8 cellular contexts compared by ENCODE assay signal in the genomic region with DNA sequence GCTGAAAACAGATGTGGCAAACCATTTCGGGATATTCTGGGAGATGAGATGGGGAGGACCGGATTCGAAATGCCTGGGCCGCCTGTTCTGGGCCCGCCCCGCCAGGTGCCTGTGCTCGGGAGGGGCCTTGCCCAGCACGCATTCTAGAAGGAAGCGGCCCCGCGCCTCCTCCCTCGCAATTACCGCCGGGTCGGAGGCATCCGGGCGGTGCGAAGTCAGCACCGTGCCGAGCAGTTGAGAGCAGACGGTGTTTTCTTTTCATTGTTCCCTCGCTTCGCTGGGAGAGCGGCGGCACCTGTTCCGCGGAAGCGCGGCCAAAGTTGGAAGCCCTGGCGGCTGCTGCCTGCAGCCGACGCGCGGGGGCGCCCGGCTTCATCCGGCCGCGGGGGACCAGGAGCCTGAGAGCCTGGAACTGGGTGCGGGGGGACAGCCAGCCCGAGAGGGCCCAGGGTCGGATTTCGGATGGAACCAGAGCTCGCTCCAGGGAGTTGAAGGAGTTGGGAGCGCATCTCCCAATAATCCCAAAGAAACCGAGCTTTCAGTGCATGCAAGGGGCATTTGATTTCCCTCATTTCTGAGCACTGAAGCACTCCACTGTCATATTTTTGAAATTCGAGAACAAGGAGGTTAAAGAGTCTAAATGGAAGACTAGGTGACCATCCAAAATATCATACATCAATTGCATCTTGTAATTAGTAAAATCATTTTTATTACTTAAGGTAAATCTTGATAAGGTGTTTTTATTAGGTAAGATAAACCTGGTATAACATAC.
DNase-seq lines count a peak whose midpoint lies in the region; ATAC-seq, FAIRE-seq and TF ChIP-seq lines count a peak whose summit lies in the region.

No MANE protein-coding gene starts in this region.

- H3K4me1 ChIP-seq in mammary epithelial cell (ENCODE audit: insufficient read depth, low read length) (peaks cover 3% of the 10 kb centered on the region), kidney (ENCODE audit: control insufficient read depth in 1 of 2, insufficient read depth in 1 of 2, low read depth in 1 of 2, low read length in 2 of 2) (no peaks in the 10 kb centered on the region)

- peak overlapping the region; percentile 4 for H2AFZ ChIP-seq in mammary epithelial cell (ENCODE audit: low read depth, low read length)

- in situ Hi-C loops in mammary epithelial cell (cut with MboI; ENCODE audit: low sequenced_read_pairs in 2 of 2), result no loop called here

- H3K4me3 ChIP-seq in mammary epithelial cell (replicated peaks in 1 of 3; ENCODE audit: insufficient read depth in 1 of 3, low read depth in 2 of 3, low read length in 3 of 3) (peak overlapping the region in 1 of 3 experiments; percentile 30), kidney (ENCODE audit: low read length in 2 of 2) (peak overlapping the region; percentile 23 to 54)

- CTCF ChIA-PET in mammary epithelial cell (lab: Charles Lee; ENCODE audit: low non-redundant PET), result no interaction called here

- WGBS in mammary epithelial cell (ENCODE audit: low coverage, missing lambda C conversion rate), result 16% methylated on average over 16 of the region's 47 CpGs

- H4K20me1 ChIP-seq in mammary epithelial cell (ENCODE audit: insufficient read depth, low read length), result no peaks in the 10 kb centered on the region

- no peak for FAIRE-seq in kidney (lab: Jason Lieb, UNC)

- no peaks in the 10 kb centered on the region for H3K36me3 Mint-ChIP-seq in stimulated activated effector memory CD8-positive, alpha-beta T cell treated with anti-CD3 and anti-CD28 coated beads, Interleukin-12 subunit alpha, Interleukin-12 subunit beta, amount 100 ng/mL, for 72 hours

- no peak for ATAC-seq in stimulated activated effector memory CD8-positive, alpha-beta T cell treated with anti-CD3 and anti-CD28 coated beads, Interleukin-12 subunit alpha, Interleukin-12 subunit beta, amount 100 ng/mL, for 72 hours
- ATAC-seq in HG03045 (IDR thresholded peaks at IDR 0.05; ENCODE audit: unreplicated experiment), result no peak

- H3K4me1 Mint-ChIP-seq in stimulated activated effector memory CD8-positive, alpha-beta T cell treated with anti-CD3 and anti-CD28 coated beads, Interleukin-12 subunit alpha, Interleukin-12 subunit beta, amount 100 ng/mL, for 72 hours, result no peaks in the 10 kb centered on the region

- TF ChIP-seq CTCF in GM20000 (IDR thresholded peaks at IDR 0.05; ENCODE audit: extremely low read depth, missing control alignments), result peak; percentile 31
- TF ChIP-seq CTCF in mammary epithelial cell (conservative IDR thresholded peaks at IDR 0.05 in 1 of 2, IDR thresholded peaks at IDR 0.05 in 1 of 2; ENCODE audit: extremely low read depth in 1 of 2, insufficient read depth in 1 of 2, low read depth in 1 of 2, low read length in 2 of 2), result peak; percentile 25 to 60
- peak; percentile 42 for TF ChIP-seq CTCF in kidney (IDR thresholded peaks at IDR 0.05; ENCODE audit: borderline replicate concordance, extremely low read depth, insufficient read depth)

- H3K36me3 ChIP-seq in mammary epithelial cell (ENCODE audit: insufficient read depth, low read length) (no peaks in the 10 kb centered on the region), kidney (ENCODE audit: control insufficient read depth in 1 of 2, insufficient read depth in 2 of 2, low read length in 2 of 2) (no peaks in the 10 kb centered on the region)

- dilution Hi-C loops in mammary epithelial cell (cut with HindIII; ENCODE audit: low sequenced_read_pairs), result no loop called here

- intact Hi-C loops in mammary epithelial cell (cut with micrococcal nuclease) (no loop called here), kidney (cut with DNase I) (no loop called here)

- H3K27ac Mint-ChIP-seq in stimulated activated effector memory CD8-positive, alpha-beta T cell treated with anti-CD3 and anti-CD28 coated beads, Interleukin-12 subunit alpha, Interleukin-12 subunit beta, amount 100 ng/mL, for 72 hours, result no peak overlapping the region

- no peaks in the 10 kb centered on the region for H3K9me3 Mint-ChIP-seq in stimulated activated effector memory CD8-positive, alpha-beta T cell treated with anti-CD3 and anti-CD28 coated beads, Interleukin-12 subunit alpha, Interleukin-12 subunit beta, amount 100 ng/mL, for 72 hours

- DNase-seq in AG08396 (ENCODE audit: low spot score) (peak; percentile 36), GM20000 (ENCODE audit: low spot score) (peak; percentile 42), NCI-H748 (lab: John Stamatoyannopoulos, UW; ENCODE audit: unreplicated experiment) (peak; percentile 94), mammary epithelial cell (no peak), kidney (peak; percentile 76), MV-4-11 (lab: John Stamatoyannopoulos, UW) (no peak)
- peak in 1 of 2 donors; percentile 51 for DNase-seq in stimulated activated effector memory CD8-positive, alpha-beta T cell treated with anti-CD3 and anti-CD28 coated beads, Interleukin-12 subunit alpha, Interleukin-12 subunit beta, amount 100 ng/mL, for 72 hours (ENCODE audit: low spot score in 2 of 2)

- no peaks in the 10 kb centered on the region for H3K27me3 ChIP-seq in mammary epithelial cell (ENCODE audit: insufficient read depth, low read length)

- H3K9ac ChIP-seq in mammary epithelial cell (ENCODE audit: insufficient read depth, low read length) (no peak overlapping the region), kidney (ENCODE audit: low read length in 2 of 2) (no peak overlapping the region)

- no peaks in the 10 kb centered on the region for H3K79me2 ChIP-seq in mammary epithelial cell (ENCODE audit: insufficient read depth, low read length)

- H3K27ac ChIP-seq in mammary epithelial cell (ENCODE audit: insufficient read depth, low read depth, low read length) (no peak overlapping the region), kidney (ENCODE audit: low read depth in 2 of 2, low read length in 2 of 2) (no peak overlapping the region)

- H3K4me2 ChIP-seq in mammary epithelial cell (ENCODE audit: insufficient read depth, low read depth, low read length), result peak overlapping the region; percentile 74

- BruUV-seq in mammary epithelial cell (replicated peaks; lab: Mats Ljungman, UMichigan), result no TSS peak

- peak overlapping the region; percentile 36 for H3K4me3 Mint-ChIP-seq in stimulated activated effector memory CD8-positive, alpha-beta T cell treated with anti-CD3 and anti-CD28 coated beads, Interleukin-12 subunit alpha, Interleukin-12 subunit beta, amount 100 ng/mL, for 72 hours

- no peaks in the 10 kb centered on the region for H3K9me3 ChIP-seq in mammary epithelial cell (replicated peaks; ENCODE audit: insufficient read depth, low read length)
- no peaks in the 10 kb centered on the region for H3K9me3 ChIP-seq in kidney (ENCODE audit: control insufficient read depth in 1 of 2, low read length in 2 of 2)

Comparison
In these comparisons a context has a peak if more than half of its experiments do, and no peak if none do; other contexts are left out.
1. DNase-seq: peak in AG08396 (single experiment), GM20000 (single experiment), NCI-H748 (single experiment) and kidney (single experiment); none in mammary epithelial cell (single experiment) and MV-4-11 (single experiment).
2. Peak in every context shown above with its lines, with median percentiles within 50 percentile points of each other: CTCF ChIP-seq.